Comparison of ENCODE assay signal across 8 cellular contexts in the genomic region with DNA sequence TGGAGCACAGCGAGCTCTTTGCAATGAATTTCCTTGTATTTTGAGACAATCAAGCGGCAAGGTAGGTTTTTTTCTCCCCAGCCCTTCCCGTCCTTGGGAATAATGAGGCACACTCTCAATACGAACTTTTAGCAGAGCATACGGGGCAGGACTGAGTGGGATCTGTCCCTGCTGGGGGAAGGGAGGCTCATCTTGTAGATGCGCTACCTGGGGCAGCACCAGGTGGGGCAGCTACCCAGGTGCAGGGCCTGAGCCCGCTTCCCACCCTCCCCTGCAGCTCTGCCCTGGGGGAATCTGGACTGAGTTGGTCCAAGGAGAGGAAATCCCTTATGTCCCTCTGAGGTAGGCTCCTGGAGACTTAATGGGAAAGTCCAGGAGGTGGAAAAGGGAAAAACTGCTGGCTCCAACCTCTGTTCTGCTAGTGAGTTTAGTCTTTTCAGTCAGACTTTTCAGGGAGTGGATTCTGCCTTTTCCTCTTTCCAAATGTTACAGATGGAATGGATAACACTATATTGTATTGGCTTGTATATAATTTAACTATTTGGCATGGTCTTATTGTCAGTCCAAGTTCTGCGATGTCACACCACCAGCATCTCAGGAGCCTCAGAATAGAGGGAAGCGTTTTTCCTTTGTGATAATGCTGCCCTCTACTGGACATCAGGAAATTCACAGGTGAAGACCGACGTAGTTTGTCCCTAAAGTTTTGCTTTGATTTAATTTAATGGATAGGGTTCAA. TPM values are rescaled to one million over a fixed set of nuclear protein-coding genes. Genes with fewer than 3 reads are reported as not detected.
DNase-seq lines count a peak whose midpoint lies in the region; ATAC-seq, FAIRE-seq and TF ChIP-seq lines count a peak whose summit lies in the region.

No MANE protein-coding gene starts in this region.

- in situ Hi-C loops in HepG2 (cut with HindIII; ENCODE audit: extremely low pct_ligation_motif_present, low pct_unique_long_range_greater_than_20kb) = loop anchor here (5.0 kb wide), 2 partner anchors 130 to 375 kb away; no protein-coding TSS in a partner anchor

- peak; percentile 96 for FAIRE-seq in HepG2 (lab: Jason Lieb, UNC)

- H3K27ac ChIP-seq in OCI-LY1 (ENCODE audit: low read depth, low read length, poor library complexity, severe bottlenecking) (no peak overlapping the region), HepG2 (ENCODE audit: extremely low read length, insufficient read depth, low read length) (no peak overlapping the region)

- POLR2A ChIA-PET in activated CD4-positive, alpha-beta T cell treated with anti-CD3 and anti-CD28 coated beads for 36 hours (lab: Charles Lee) = no interaction called here
- POLR2A ChIA-PET in HepG2 (lab: Yijun Ruan, JAX) = interaction anchor here (1.0 kb wide), 1 partner anchor 9 kb away, joined by 3 read pairs; no protein-coding TSS in a partner anchor

- H3K9me3 ChIP-seq in OCI-LY1 (ENCODE audit: low read length) (no peaks in the 10 kb centered on the region), HepG2 (ENCODE audit: low read length) (no peaks in the 10 kb centered on the region)

- H3K27me3 ChIP-seq in OCI-LY1 (ENCODE audit: insufficient read depth, low read length) (no peaks in the 10 kb centered on the region), HepG2 (ENCODE audit: control insufficient read depth in 1 of 2, insufficient read depth in 2 of 2, low read length in 2 of 2) (peaks cover 2 to 12% of the 10 kb centered on the region in 2 experiments; a peak in 4 of 5 replicates)

- no peaks in the 10 kb centered on the region for H3K9me2 ChIP-seq in OCI-LY1 (ENCODE audit: low read depth, low read length)

- peak; percentile 76 for TF ChIP-seq RAD21 in HepG2 (CRISPR knock-in tag; IDR thresholded peaks at IDR 0.05)

- H2AFZ ChIP-seq in OCI-LY1 (ENCODE audit: low read length) = no peak overlapping the region
- H2AFZ ChIP-seq in HepG2 (ENCODE audit: low read length) = no peak overlapping the region

- CTCF ChIA-PET in activated CD4-positive, alpha-beta T cell treated with anti-CD3 and anti-CD28 coated beads for 36 hours (lab: Charles Lee) = interaction anchor here (0.6 to 1.0 kb wide), 7 partner anchors 12 to 476 kb away, joined by 3 to 9 read pairs (median 4); no protein-coding TSS in a partner anchor
- CTCF ChIA-PET in HepG2 (lab: Yijun Ruan, JAX; ENCODE audit: low intra/inter-chr PET ratio, low total read pairs) = interaction anchor here (0.8 to 4.7 kb wide), 4 partner anchors 128 to 378 kb away, joined by 3 to 83 read pairs (median 20); no protein-coding TSS in a partner anchor

- H4K20me1 ChIP-seq in OCI-LY1 (ENCODE audit: insufficient read depth, low read length) = no peaks in the 10 kb centered on the region
- no peaks in the 10 kb centered on the region for H4K20me1 ChIP-seq in HepG2 (ENCODE audit: insufficient read depth, low read length)

- H3K36me3 ChIP-seq in OCI-LY1 (ENCODE audit: insufficient read depth, low read length) (no peaks in the 10 kb centered on the region), HepG2 (replicated peaks in 1 of 2; ENCODE audit: control insufficient read depth in 1 of 2, insufficient read depth in 2 of 2, low read length in 2 of 2) (no peaks in the 10 kb centered on the region)

- TF ChIP-seq EP300 in HepG2 (IDR thresholded peaks at IDR 0.05; ENCODE audit: low read depth in 2 of 2, low read length in 2 of 2) (no peak), HepG2 (CRISPR knock-in tag; IDR thresholded peaks at IDR 0.05; ENCODE audit: borderline replicate concordance) (no peak)

- BruUV-seq in HepG2 (replicated peaks; lab: Mats Ljungman, UMichigan) = no TSS peak

- H3K79me2 ChIP-seq in OCI-LY1 (ENCODE audit: insufficient read depth, low read length) = no peaks in the 10 kb centered on the region
- H3K79me2 ChIP-seq in HepG2 (ENCODE audit: insufficient read depth, low read length) = no peaks in the 10 kb centered on the region

- WGBS in HepG2 (ENCODE audit: low lambda C conversion rate) = 31% methylated on average over 11 of the region's 11 CpGs

- H3K9ac ChIP-seq in OCI-LY1 (ENCODE audit: low read length) (no peak overlapping the region), HepG2 (ENCODE audit: insufficient read depth, low read depth, low read length) (no peak overlapping the region)

- no peak overlapping the region for H3K4me3 Mint-ChIP-seq in activated CD4-positive, alpha-beta T cell treated with anti-CD3 and anti-CD28 coated beads for 36 hours
- no peak overlapping the region for H3K4me3 Mint-ChIP-seq in chondrocyte (ENCODE audit: unreplicated experiment)

- H3K4me1 ChIP-seq in OCI-LY1 (ENCODE audit: insufficient read depth, low read length, severe bottlenecking) (no peaks in the 10 kb centered on the region), HepG2 (ENCODE audit: insufficient read depth, low read length) (peaks cover 6% of the 10 kb centered on the region; the same call in 1 of the 2 replicates)

- H3K4me1 Mint-ChIP-seq in activated CD4-positive, alpha-beta T cell treated with anti-CD3 and anti-CD28 coated beads for 36 hours = no peaks in the 10 kb centered on the region
- H3K4me1 Mint-ChIP-seq in chondrocyte (ENCODE audit: low read depth) = no peaks in the 10 kb centered on the region

- H3K36me3 Mint-ChIP-seq in activated CD4-positive, alpha-beta T cell treated with anti-CD3 and anti-CD28 coated beads for 36 hours (ENCODE audit: low read depth) = no peaks in the 10 kb centered on the region
- H3K36me3 Mint-ChIP-seq in chondrocyte (ENCODE audit: low read depth) = no peaks in the 10 kb centered on the region

- H3K4me2 ChIP-seq in OCI-LY1 (ENCODE audit: low read length) = no peak overlapping the region
- no peak overlapping the region for H3K4me2 ChIP-seq in HepG2 (ENCODE audit: low read depth, low read length)

- no peaks in the 10 kb centered on the region for H3K9me3 Mint-ChIP-seq in activated CD4-positive, alpha-beta T cell treated with anti-CD3 and anti-CD28 coated beads for 36 hours (ENCODE audit: low read depth)
- H3K9me3 Mint-ChIP-seq in chondrocyte (ENCODE audit: low read depth) = no peaks in the 10 kb centered on the region

- ATAC-seq in activated CD4-positive, alpha-beta T cell treated with anti-CD3 and anti-CD28 coated beads for 36 hours = peak; percentile 44
- ATAC-seq in HG03139 (IDR thresholded peaks at IDR 0.05; ENCODE audit: unreplicated experiment) (peak; percentile 63), HepG2 (peak; percentile 86)

- intact Hi-C loops in activated CD4-positive, alpha-beta T cell treated with anti-CD3 and anti-CD28 coated beads for 36 hours (cut with DNase I, micrococcal nuclease) = loop anchor here (1.0 to 10.0 kb wide), 5 partner anchors 130 to 476 kb away; no protein-coding TSS in a partner anchor
- intact Hi-C loops in HepG2 (cut with micrococcal nuclease; ENCODE audit: unreplicated experiment) = loop anchor here (1.0 kb wide), 2 partner anchors 130 to 377 kb away; no protein-coding TSS in a partner anchor

- no peak for TF ChIP-seq POLR2A in HepG2 (IDR thresholded peaks at IDR 0.05; ENCODE audit: insufficient read depth in 1 of 2, low read depth in 2 of 2, low read length in 2 of 2)

- peak; percentile 27 for DNase-seq in activated CD4-positive, alpha-beta T cell treated with anti-CD3 and anti-CD28 coated beads for 36 hours
- DNase-seq in activated CD4-positive, alpha-beta T cell treated with anti-CD3 and anti-CD28 coated beads, Interleukin-2, amount 50 U/mL, for 4 hours = no peak
- no peak for DNase-seq in chondrocyte (ENCODE audit: low spot score)
- DNase-seq in HepG2 (ENCODE audit: low spot score) = peak; percentile 56
- DNase-seq in T1000 (lab: John Stamatoyannopoulos, UW) = no peak
- DNase-seq in effector CD8-positive, alpha-beta T cell (lab: John Stamatoyannopoulos, UW) = no peak

- no peaks in the 10 kb centered on the region for H3F3A ChIP-seq in OCI-LY1 (ENCODE audit: insufficient read depth, low read length)

- peak; percentile 73 for TF ChIP-seq CTCF in OCI-LY1 (IDR thresholded peaks at IDR 0.05; ENCODE audit: low read length)
- peak; percentile 92 for TF ChIP-seq CTCF in chondrocyte (IDR thresholded peaks at IDR 0.05)
- TF ChIP-seq CTCF in HepG2 (CRISPR knock-in tag; IDR thresholded peaks at IDR 0.05) = peak; percentile 85

- peaks cover 17% of the 10 kb centered on the region for H3K27me3 Mint-ChIP-seq in activated CD4-positive, alpha-beta T cell treated with anti-CD3 and anti-CD28 coated beads for 36 hours
- peaks cover 41% of the 10 kb centered on the region for H3K27me3 Mint-ChIP-seq in chondrocyte (ENCODE audit: low read depth)

- no peak overlapping the region for H3K27ac Mint-ChIP-seq in activated CD4-positive, alpha-beta T cell treated with anti-CD3 and anti-CD28 coated beads for 36 hours
- H3K27ac Mint-ChIP-seq in chondrocyte (ENCODE audit: unreplicated experiment) = no peak overlapping the region

- H3K4me3 ChIP-seq in OCI-LY1 (ENCODE audit: low read depth, low read length, poor library complexity, severe bottlenecking) = no peak overlapping the region
- no peak overlapping the region for H3K4me3 ChIP-seq in HepG2 (replicated peaks in 1 of 3; ENCODE audit: insufficient read depth in 1 of 3, low read depth in 2 of 3, low read length in 3 of 3)

RNA-seq across cellular contexts. Expression of a gene that starts 9.6 kb away (rescaled TPM):
- not detected for total RNA-seq in activated CD4-positive, alpha-beta T cell treated with anti-CD3 and anti-CD28 coated beads for 36 hours
- not detected in 3 replicates for total RNA-seq in chondrocyte
- 82.8 and 198 TPM in 2 replicates for total RNA-seq in HepG2 (2016; rRNA removed; fragmentation: Illumina TruSeq; extraction: Trizol)
- total RNA-seq in HepG2 (2016; cell fraction: cytosol; rRNA removed; fragmentation: Illumina TruSeq; extraction: Trizol; ENCODE audit: low read depth) = 21.6 and 25.6 TPM in 2 replicates
- 82.8 and 198 TPM in 2 replicates for total RNA-seq in HepG2 (2016; cell fraction: insoluble cytoplasmic fraction; rRNA removed; fragmentation: Illumina TruSeq; extraction: Trizol)
- 30.5 and 36.0 TPM in 2 replicates for total RNA-seq in HepG2 (2016; cell fraction: membrane; rRNA removed; fragmentation: Illumina TruSeq; extraction: Trizol)
- 161 and 194 TPM in 2 replicates for total RNA-seq in HepG2 (2016; cell fraction: nucleus; rRNA removed; fragmentation: Illumina TruSeq; extraction: Trizol)
- polyA plus RNA-seq in HepG2 (2011; rRNA removed) = 136 and 243 TPM in 2 replicates
- 113 and 203 TPM in 2 replicates for polyA plus RNA-seq in HepG2 (2011; cell fraction: cytosol; rRNA removed)
- 105 and 175 TPM in 2 replicates for polyA plus RNA-seq in HepG2 (2011; cell fraction: nucleus; rRNA removed)
- polyA plus RNA-seq in HepG2 (2012) = 295 and 362 TPM in 2 replicates
- 37.4 and 40.2 TPM in 2 replicates for polyA plus RNA-seq in HepG2 (2016; cell fraction: cytosol; fragmentation: Illumina TruSeq; extraction: Trizol; ENCODE audit: low read depth)
- polyA plus RNA-seq in HepG2 (2016; cell fraction: insoluble cytoplasmic fraction; fragmentation: Illumina TruSeq; extraction: Trizol; ENCODE audit: low read depth) = 108 and 118 TPM in 2 replicates
- 40.5 and 44.8 TPM in 2 replicates for polyA plus RNA-seq in HepG2 (2016; cell fraction: membrane; fragmentation: Illumina TruSeq; extraction: Trizol; ENCODE audit: low read depth)
- polyA plus RNA-seq in HepG2 (2016; cell fraction: nucleus; fragmentation: Illumina TruSeq; extraction: Trizol; ENCODE audit: insufficient read depth, low read depth) = 349 and 393 TPM in 2 replicates
- polyA minus RNA-seq in HepG2 (2011; rRNA and poly(A)+ RNA removed; ENCODE audit: low replicate concordance) = 16.1 and 76.9 TPM in 2 replicates
- 35.3 and 69.1 TPM in 2 replicates for polyA minus RNA-seq in HepG2 (2011; cell fraction: cytosol; rRNA and poly(A)+ RNA removed)
- polyA minus RNA-seq in HepG2 (2011; cell fraction: nucleus; rRNA and poly(A)+ RNA removed) = 31.8 and 60.5 TPM in 2 replicates

RNA-seq across cellular contexts. Expression of a gene that starts 32.6 kb away (rescaled TPM):
- not detected for total RNA-seq in activated CD4-positive, alpha-beta T cell treated with anti-CD3 and anti-CD28 coated beads for 36 hours
- total RNA-seq in chondrocyte = not detected in 3 replicates
- not detected in 2 replicates for total RNA-seq in HepG2 (2016; rRNA removed; fragmentation: Illumina TruSeq; extraction: Trizol)
- total RNA-seq in HepG2 (2016; cell fraction: cytosol; rRNA removed; fragmentation: Illumina TruSeq; extraction: Trizol; ENCODE audit: low read depth) = not detected in 2 replicates
- total RNA-seq in HepG2 (2016; cell fraction: insoluble cytoplasmic fraction; rRNA removed; fragmentation: Illumina TruSeq; extraction: Trizol) = not detected in 2 replicates
- total RNA-seq in HepG2 (2016; cell fraction: membrane; rRNA removed; fragmentation: Illumina TruSeq; extraction: Trizol) = not detected in 2 replicates
- not detected in 2 replicates for total RNA-seq in HepG2 (2016; cell fraction: nucleus; rRNA removed; fragmentation: Illumina TruSeq; extraction: Trizol)
- 0.05 TPM in 1 of 2 replicates, not detected in the other for polyA plus RNA-seq in HepG2 (2011; rRNA removed)
- polyA plus RNA-seq in HepG2 (2011; cell fraction: cytosol; rRNA removed) = 0.04 TPM in 1 of 2 replicates, not detected in the other
- polyA plus RNA-seq in HepG2 (2011; cell fraction: nucleus; rRNA removed) = not detected in 2 replicates
- polyA plus RNA-seq in HepG2 (2012) = not detected in 2 replicates
- polyA plus RNA-seq in HepG2 (2016; cell fraction: cytosol; fragmentation: Illumina TruSeq; extraction: Trizol; ENCODE audit: low read depth) = not detected in 2 replicates
- not detected in 2 replicates for polyA plus RNA-seq in HepG2 (2016; cell fraction: insoluble cytoplasmic fraction; fragmentation: Illumina TruSeq; extraction: Trizol; ENCODE audit: low read depth)
- polyA plus RNA-seq in HepG2 (2016; cell fraction: membrane; fragmentation: Illumina TruSeq; extraction: Trizol; ENCODE audit: low read depth) = not detected in 2 replicates
- not detected in 2 replicates for polyA plus RNA-seq in HepG2 (2016; cell fraction: nucleus; fragmentation: Illumina TruSeq; extraction: Trizol; ENCODE audit: insufficient read depth, low read depth)
- not detected in 2 replicates for polyA minus RNA-seq in HepG2 (2011; rRNA and poly(A)+ RNA removed; ENCODE audit: low replicate concordance)
- not detected in 2 replicates for polyA minus RNA-seq in HepG2 (2011; cell fraction: cytosol; rRNA and poly(A)+ RNA removed)
- not detected in 2 replicates for polyA minus RNA-seq in HepG2 (2011; cell fraction: nucleus; rRNA and poly(A)+ RNA removed)

Comparison
In these comparisons a context has a peak if more than half of its experiments do, and no peak if none do; other contexts are left out.
1. DNase-seq: peak in activated CD4-positive, alpha-beta T cell treated with anti-CD3 and anti-CD28 coated beads for 36 hours (single experiment) and HepG2 (single experiment); none in activated CD4-positive, alpha-beta T cell treated with anti-CD3 and anti-CD28 coated beads, Interleukin-2, amount 50 U/mL, for 4 hours (0 of 2), chondrocyte (single experiment), T1000 (single experiment) and effector CD8-positive, alpha-beta T cell (single experiment).
2. RNA of a gene that starts 9.6 kb away (total RNA-seq): 21.6 to 198 TPM in HepG2; not detected in activated CD4-positive, alpha-beta T cell treated with anti-CD3 and anti-CD28 coated beads for 36 hours and not detected in chondrocyte; every median in the first group is over 10 times any median in the second.
3. Peak in every context shown above with its lines, with median percentiles within 50 percentile points of each other: ATAC-seq and CTCF ChIP-seq.